ENCODE assay signal across 8 cellular contexts in genomic region chr6:117908246-117909107, GRCh38. TPM values are rescaled to one million over a fixed set of nuclear protein-coding genes. Genes with fewer than 3 reads are reported as not detected.
A peak's percentile ranks its signal among the peaks of the same experiment; 100 is the strongest.
DNase-seq lines count a peak whose midpoint lies in the region; ATAC-seq and TF ChIP-seq lines count a peak whose summit lies in the region.

No MANE protein-coding gene starts in this region.

- no peak overlapping the region for H3K27ac Mint-ChIP-seq in activated naive CD8-positive, alpha-beta T cell treated with anti-CD3 and anti-CD28 coated beads for 36 hours

- no peaks in the 10 kb centered on the region for H3K36me3 ChIP-seq in stomach

- H3K4me3 ChIP-seq in stomach: peak overlapping the region; percentile 62 to 88 (median 71)

- H3K4me1 Mint-ChIP-seq in activated naive CD8-positive, alpha-beta T cell treated with anti-CD3 and anti-CD28 coated beads for 36 hours: peaks cover 6% of the 10 kb centered on the region

- TF ChIP-seq CTCF in stomach (IDR thresholded peaks at IDR 0.05): no peak

- H3K9me3 Mint-ChIP-seq in activated naive CD8-positive, alpha-beta T cell treated with anti-CD3 and anti-CD28 coated beads for 36 hours: no peaks in the 10 kb centered on the region

- H3K27me3 ChIP-seq in layer of hippocampus (ENCODE audit: control insufficient read depth, insufficient read depth, low read length): no peaks in the 10 kb centered on the region
- peaks cover 0 to 61% (median 34%) of the 10 kb centered on the region in 3 donors for H3K27me3 ChIP-seq in stomach

- no peak for ATAC-seq in HG02623 (IDR thresholded peaks at IDR 0.05; ENCODE audit: unreplicated experiment)

- WGBS in stomach, 5 donors: 12 to 33% (median 13%) methylated on average over 19 to 48 of the region's 48 CpGs

- intact Hi-C loops in stomach (cut with DNase I; ENCODE audit: low total_unique reads): no loop called here

- peaks cover 14 to 25% (median 20%) of the 10 kb centered on the region in 4 donors for H3K4me1 ChIP-seq in stomach

- peak overlapping the region; percentile 16 for H3K27ac ChIP-seq in layer of hippocampus (ENCODE audit: low read depth, low read length)
- peak overlapping the region in 2 of 5 donors; percentile 52 to 60 for H3K27ac ChIP-seq in stomach

- peak overlapping the region; percentile 34 for H3K4me3 Mint-ChIP-seq in activated naive CD8-positive, alpha-beta T cell treated with anti-CD3 and anti-CD28 coated beads for 36 hours

- peak; percentile 9 for DNase-seq in NCI-H2171 treated with DMSO at 0.1 percent for 48 hours (lab: John Stamatoyannopoulos, UW)
- no peak for DNase-seq in NCI-H2171 (lab: John Stamatoyannopoulos, UW)
- no peak for DNase-seq in activated naive CD8-positive, alpha-beta T cell treated with anti-CD3 and anti-CD28 coated beads for 36 hours
- DNase-seq in stomach: no peak
- no peak for DNase-seq in KG1 (lab: John Stamatoyannopoulos, UW)
- DNase-seq in NK-92 treated with Interleukin-12 subunit alpha and Interleukin-12 subunit beta, amount 100 ng/mL, for 24 hours (lab: John Stamatoyannopoulos, UW): no peak

- no peak for TF ChIP-seq EP300 in stomach (IDR thresholded peaks at IDR 0.05)

- peaks cover 3% of the 10 kb centered on the region for H3K36me3 Mint-ChIP-seq in activated naive CD8-positive, alpha-beta T cell treated with anti-CD3 and anti-CD28 coated beads for 36 hours

- TF ChIP-seq POLR2A in stomach (IDR thresholded peaks at IDR 0.05): no peak

- peaks cover 79% of the 10 kb centered on the region for H3K27me3 Mint-ChIP-seq in activated naive CD8-positive, alpha-beta T cell treated with anti-CD3 and anti-CD28 coated beads for 36 hours

- no peaks in the 10 kb centered on the region for H3K9me3 ChIP-seq in stomach

RNA-seq across cellular contexts. Expression of gene SLC35F1, which starts 1.4 kb away (rescaled TPM):
- total RNA-seq in activated naive CD8-positive, alpha-beta T cell treated with anti-CD3 and anti-CD28 coated beads for 36 hours: under 1 TPM; 0.08 TPM
- total RNA-seq in stomach: 1 to 10 TPM in 1 of 5 donors, under 1 TPM in 2, not detected in 2; under 0.01 to 6.8 (median 0.72) TPM
- under 1 TPM; 0.15 to 0.50 (median 0.25) TPM for polyA plus RNA-seq in stomach
